1 cellular context compared by ENCODE assay signal in genomic region chr14:65210827-65211192, GRCh38.
TF ChIP-seq lines count a peak whose summit lies in the region.

No MANE protein-coding gene starts in this region.

TF ChIP-seq in GM12878, 131 proteins besides CTCF, POLR2A, EP300 and RAD21 (continued from another document):
- TF ChIP-seq RCOR1 (conservative IDR thresholded peaks at IDR 0.05; ENCODE audit: low read depth, low read length): no peak
- TF ChIP-seq ZZZ3 (IDR thresholded peaks at IDR 0.05; ENCODE audit: control insufficient read depth, insufficient read length, low read depth): no peak
- no peak for TF ChIP-seq RB1 (IDR thresholded peaks at IDR 0.05; ENCODE audit: borderline replicate concordance)
- no peak for TF ChIP-seq NFXL1 (IDR thresholded peaks at IDR 0.05; ENCODE audit: borderline replicate concordance)
- TF ChIP-seq, protein P1, sequence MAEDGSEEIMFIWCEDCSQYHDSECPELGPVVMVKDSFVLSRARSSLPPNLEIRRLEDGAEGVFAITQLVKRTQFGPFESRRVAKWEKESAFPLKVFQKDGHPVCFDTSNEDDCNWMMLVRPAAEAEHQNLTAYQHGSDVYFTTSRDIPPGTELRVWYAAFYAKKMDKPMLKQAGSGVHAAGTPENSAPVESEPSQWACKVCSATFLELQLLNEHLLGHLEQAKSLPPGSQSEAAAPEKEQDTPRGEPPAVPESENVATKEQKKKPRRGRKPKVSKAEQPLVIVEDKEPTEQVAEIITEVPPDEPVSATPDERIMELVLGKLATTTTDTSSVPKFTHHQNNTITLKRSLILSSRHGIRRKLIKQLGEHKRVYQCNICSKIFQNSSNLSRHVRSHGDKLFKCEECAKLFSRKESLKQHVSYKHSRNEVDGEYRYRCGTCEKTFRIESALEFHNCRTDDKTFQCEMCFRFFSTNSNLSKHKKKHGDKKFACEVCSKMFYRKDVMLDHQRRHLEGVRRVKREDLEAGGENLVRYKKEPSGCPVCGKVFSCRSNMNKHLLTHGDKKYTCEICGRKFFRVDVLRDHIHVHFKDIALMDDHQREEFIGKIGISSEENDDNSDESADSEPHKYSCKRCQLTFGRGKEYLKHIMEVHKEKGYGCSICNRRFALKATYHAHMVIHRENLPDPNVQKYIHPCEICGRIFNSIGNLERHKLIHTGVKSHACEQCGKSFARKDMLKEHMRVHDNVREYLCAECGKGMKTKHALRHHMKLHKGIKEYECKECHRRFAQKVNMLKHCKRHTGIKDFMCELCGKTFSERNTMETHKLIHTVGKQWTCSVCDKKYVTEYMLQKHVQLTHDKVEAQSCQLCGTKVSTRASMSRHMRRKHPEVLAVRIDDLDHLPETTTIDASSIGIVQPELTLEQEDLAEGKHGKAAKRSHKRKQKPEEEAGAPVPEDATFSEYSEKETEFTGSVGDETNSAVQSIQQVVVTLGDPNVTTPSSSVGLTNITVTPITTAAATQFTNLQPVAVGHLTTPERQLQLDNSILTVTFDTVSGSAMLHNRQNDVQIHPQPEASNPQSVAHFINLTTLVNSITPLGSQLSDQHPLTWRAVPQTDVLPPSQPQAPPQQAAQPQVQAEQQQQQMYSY (CRISPR knock-in tag; IDR thresholded peaks at IDR 0.05): no peak
- TF ChIP-seq CHD1 (IDR thresholded peaks at IDR 0.05; ENCODE audit: low read depth, low read length): no peak
- TF ChIP-seq EZH2 (IDR thresholded peaks at IDR 0.05; ENCODE audit: borderline replicate concordance, control insufficient read depth, low read depth, low read length): no peak
- no peak for TF ChIP-seq ZBTB40 (IDR thresholded peaks at IDR 0.05; ENCODE audit: borderline replicate concordance)
- TF ChIP-seq KLF5 (IDR thresholded peaks at IDR 0.05; ENCODE audit: partially characterized antibody): no peak
- TF ChIP-seq CUX1 (IDR thresholded peaks at IDR 0.05; ENCODE audit: insufficient replicate concordance, low read depth, low read length): no peak
- no peak for TF ChIP-seq CEBPB (IDR thresholded peaks at IDR 0.05; ENCODE audit: borderline replicate concordance in 1 of 2, low read depth in 2 of 2, low read length in 2 of 2)
- TF ChIP-seq WRNIP1 (IDR thresholded peaks at IDR 0.05; ENCODE audit: borderline replicate concordance, low read depth, low read length): no peak
- TF ChIP-seq NFYA (IDR thresholded peaks at IDR 0.05; ENCODE audit: borderline replicate concordance, low read depth, low read length): no peak
- TF ChIP-seq BRCA1 (IDR thresholded peaks at IDR 0.05; ENCODE audit: low read depth, low read length): no peak
TF ChIP-seq in GM12878: peak in this region for 0.
